11 cellular contexts compared by ENCODE assay signal in the genomic region with DNA sequence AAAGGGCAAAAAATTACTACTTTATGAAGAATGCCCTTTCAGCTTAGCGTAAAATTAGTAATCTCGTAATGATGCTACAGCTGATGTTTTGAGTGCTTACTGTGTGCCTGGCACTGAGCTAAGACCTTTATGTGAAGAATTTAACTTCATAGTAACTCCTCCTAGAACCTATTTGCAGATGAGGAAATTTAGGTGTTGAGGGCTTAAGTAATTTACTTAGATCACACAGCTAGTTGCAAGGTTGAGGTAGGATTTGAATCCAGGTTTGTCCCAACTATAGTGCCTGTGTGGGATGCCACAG. TPM values are rescaled to one million over a fixed set of nuclear protein-coding genes. Genes with fewer than 3 reads are reported as not detected.
DNase-seq lines count a peak whose midpoint lies in the region; ATAC-seq and TF ChIP-seq lines count a peak whose summit lies in the region.
"Had no signal": no experiment of that assay in that cellular context is flagged by ENCODE, and none has a peak within 500 bp of the region (broad histone marks: within the 10 kb centered on the region; RNA-seq: fewer than 3 reads in every experiment).

No MANE protein-coding gene starts in this region.

- H3K4me1 ChIP-seq in aorta (ENCODE audit: control insufficient read depth in 1 of 2, insufficient read depth in 2 of 2, low read length in 2 of 2): no peaks in the 10 kb centered on the region

- H3K27ac Mint-ChIP-seq in stimulated activated naive CD8-positive, alpha-beta T cell treated with anti-CD3 and anti-CD28 coated beads, Interleukin-15, Interleukin-2, amounts not matched to agents 100 ng/mL and 50 ng/mL, for 24 hours: no peak overlapping the region
- peak overlapping the region; percentile 87 for H3K27ac Mint-ChIP-seq in mesothelial cell of epicardium

- H3K36me3 ChIP-seq in brain microvascular endothelial cell (replicated peaks): no peaks in the 10 kb centered on the region
- no peaks in the 10 kb centered on the region for H3K36me3 ChIP-seq in aorta (ENCODE audit: control insufficient read depth in 1 of 2, insufficient read depth in 2 of 2, low read length in 1 of 2)

- DNase-seq in stimulated activated naive CD8-positive, alpha-beta T cell treated with anti-CD3 and anti-CD28 coated beads, Interleukin-15, Interleukin-2, amounts not matched to agents 100 U/mL and 50 U/mL, for 24 hours: no peak
- DNase-seq in brain microvascular endothelial cell: no peak
- no peak for DNase-seq in mesothelial cell of epicardium (ENCODE audit: low spot score in 2 of 2, unreplicated experiment in 2 of 2)
- DNase-seq in aorta: no peak
- no peak for DNase-seq in activated CD8-positive, alpha-beta memory T cell treated with anti-CD3 and anti-CD28 coated beads, Interleukin-2, amount 50 U/mL, for 48 hours
- DNase-seq: GDM1, head of caudate nucleus, T1000 had no signal

- H3K27me3 ChIP-seq in brain microvascular endothelial cell (replicated peaks): no peaks in the 10 kb centered on the region
- no peaks in the 10 kb centered on the region for H3K27me3 ChIP-seq in aorta (ENCODE audit: control insufficient read depth in 1 of 2, insufficient read depth in 2 of 2, low read length in 1 of 2)

- peak overlapping the region; percentile 89 for H3K4me3 ChIP-seq in brain microvascular endothelial cell (ENCODE audit: low read depth, low read length)
- peak overlapping the region; percentile 18 to 85 for H3K4me3 ChIP-seq in aorta (ENCODE audit: low read length in 2 of 2)

- no peaks in the 10 kb centered on the region for H3K9me3 Mint-ChIP-seq in stimulated activated naive CD8-positive, alpha-beta T cell treated with anti-CD3 and anti-CD28 coated beads, Interleukin-15, Interleukin-2, amounts not matched to agents 100 ng/mL and 50 ng/mL, for 24 hours
- no peaks in the 10 kb centered on the region for H3K9me3 Mint-ChIP-seq in mesothelial cell of epicardium

- in situ Hi-C loops in brain microvascular endothelial cell (cut with HindIII; ENCODE audit: low pct_ligation_motif_present, low sequenced_read_pairs): no loop called here

- peaks cover 33% of the 10 kb centered on the region for H3K4me1 Mint-ChIP-seq in stimulated activated naive CD8-positive, alpha-beta T cell treated with anti-CD3 and anti-CD28 coated beads, Interleukin-15, Interleukin-2, amounts not matched to agents 100 ng/mL and 50 ng/mL, for 24 hours (ENCODE audit: low read depth)
- peaks cover 30% of the 10 kb centered on the region for H3K4me1 Mint-ChIP-seq in mesothelial cell of epicardium

- no peak for TF ChIP-seq CTCF in brain microvascular endothelial cell (IDR thresholded peaks at IDR 0.05; ENCODE audit: low read depth, low read length, missing control alignments)
- no peak for TF ChIP-seq CTCF in mesothelial cell of epicardium (IDR thresholded peaks at IDR 0.05; ENCODE audit: unreplicated experiment)

- H3K27me3 Mint-ChIP-seq in stimulated activated naive CD8-positive, alpha-beta T cell treated with anti-CD3 and anti-CD28 coated beads, Interleukin-15, Interleukin-2, amounts not matched to agents 100 ng/mL and 50 ng/mL, for 24 hours: no peaks in the 10 kb centered on the region
- H3K27me3 Mint-ChIP-seq in mesothelial cell of epicardium (ENCODE audit: low read depth): no peaks in the 10 kb centered on the region

- H3K36me3 Mint-ChIP-seq in stimulated activated naive CD8-positive, alpha-beta T cell treated with anti-CD3 and anti-CD28 coated beads, Interleukin-15, Interleukin-2, amounts not matched to agents 100 ng/mL and 50 ng/mL, for 24 hours (ENCODE audit: low read depth): no peaks in the 10 kb centered on the region
- peaks cover 13% of the 10 kb centered on the region for H3K36me3 Mint-ChIP-seq in mesothelial cell of epicardium

- ATAC-seq in stimulated activated naive CD8-positive, alpha-beta T cell treated with anti-CD3 and anti-CD28 coated beads, Interleukin-15, Interleukin-2, amounts not matched to agents 100 U/mL and 50 U/mL, for 24 hours: no peak
- ATAC-seq in aorta (ENCODE audit: low FRiP score): no peak
- ATAC-seq in GM18873 (IDR thresholded peaks at IDR 0.05; ENCODE audit: low FRiP score, unreplicated experiment): no peak
- no peak for ATAC-seq in GM18511 (IDR thresholded peaks at IDR 0.05; ENCODE audit: unreplicated experiment)

- H3K9me3 ChIP-seq in aorta (ENCODE audit: control insufficient read depth, low read length): no peaks in the 10 kb centered on the region

- no peak overlapping the region for H3K27ac ChIP-seq in brain microvascular endothelial cell
- H3K27ac ChIP-seq in aorta (ENCODE audit: low read depth in 1 of 2, low read length in 2 of 2): no peak overlapping the region

- 85% methylated on average over 2 of the region's 2 CpGs for WGBS in aorta, 2 donors

- intact Hi-C loops in aorta (cut with DNase I): no loop called here

- peak overlapping the region; percentile 87 for H3K4me3 Mint-ChIP-seq in stimulated activated naive CD8-positive, alpha-beta T cell treated with anti-CD3 and anti-CD28 coated beads, Interleukin-15, Interleukin-2, amounts not matched to agents 100 ng/mL and 50 ng/mL, for 24 hours
- peak overlapping the region; percentile 79 for H3K4me3 Mint-ChIP-seq in mesothelial cell of epicardium

RNA-seq across cellular contexts. Expression of a gene that starts 1.4 kb away (rescaled TPM):
- total RNA-seq in mesothelial cell of epicardium (87.8 to 95.6 TPM (median 91.3 TPM) in 3 replicates), aorta (10 to 100 TPM; 54.9 to 57.0 TPM)
- 10 to 100 TPM in 1 of 2 donors, 1 to 10 TPM in 1; 6.6 to 10.9 TPM for polyA plus RNA-seq in aorta
